In the genomic region with DNA sequence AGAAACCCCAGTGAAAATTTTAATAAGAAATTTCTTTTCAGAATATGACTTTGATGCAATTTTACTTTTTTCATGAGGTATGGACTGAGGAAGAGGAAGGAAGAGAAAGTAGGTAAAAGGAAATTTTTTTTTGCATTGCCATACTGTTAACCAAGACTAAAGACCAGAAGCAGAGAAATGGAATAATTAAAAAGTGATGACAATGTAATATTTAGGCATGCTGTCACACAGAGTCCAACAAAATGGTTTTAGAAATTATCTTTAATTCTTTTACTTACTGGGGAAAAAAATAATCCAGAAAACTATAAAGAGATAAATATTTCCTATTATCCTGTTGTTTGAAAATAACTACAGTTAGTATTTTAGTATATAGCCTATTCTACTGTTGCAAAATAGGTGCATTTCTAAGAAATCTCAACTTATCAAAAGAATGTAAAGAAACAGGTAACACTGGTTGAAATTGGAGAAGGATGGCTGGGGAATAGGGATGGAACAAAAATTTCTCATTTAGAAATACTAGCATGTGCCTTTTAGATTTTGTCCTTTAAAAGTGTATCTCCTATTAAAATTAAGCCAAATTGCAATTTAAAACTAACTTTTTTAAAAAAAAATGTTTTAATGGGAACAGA, we compare ENCODE assay signal across 13 cellular contexts.
DNase-seq lines count a peak whose midpoint lies in the region; ATAC-seq, FAIRE-seq and TF ChIP-seq lines count a peak whose summit lies in the region.
"Had no signal": no experiment of that assay in that cellular context is flagged by ENCODE, and none has a peak within 500 bp of the region (broad histone marks: within the 10 kb centered on the region; RNA-seq: fewer than 3 reads in every experiment).

No MANE protein-coding gene starts in this region.

- no peaks in the 10 kb centered on the region for H3K9me3 ChIP-seq in breast epithelium
- no peaks in the 10 kb centered on the region for H3K9me3 ChIP-seq in SJSA1 (replicated peaks)
- no peaks in the 10 kb centered on the region for H3K9me3 ChIP-seq in MM.1S (replicated peaks; ENCODE audit: insufficient read depth, low read length)
- H3K9me3 ChIP-seq: BLaER1 treated with 17β-estradiol and CSF1 and Interleukin-3, amounts not matched to agents 10 nM and 100 nM had no signal

- H3K9ac ChIP-seq in MM.1S (ENCODE audit: low read length), result no peak overlapping the region

- CTCF ChIA-PET in MCF 10A (lab: Yijun Ruan, JAX), result interaction anchor here (0.6 to 3.6 kb wide), 25 partner anchors 14 to 1932 kb away, joined by 3 to 42 read pairs (median 5); a partner anchor contains a TSS

- peak; percentile 43 for FAIRE-seq in islet of Langerhans (lab: Jason Lieb, UNC)

- POLR2A ChIA-PET in MCF 10A (lab: Yijun Ruan, JAX), result interaction anchor here (0.7 to 4.5 kb wide), 17 partner anchors 12 to 296 kb away, joined by 3 to 87 read pairs (median 5); a partner anchor contains a TSS

- H3K27ac ChIP-seq in breast epithelium, result peak overlapping the region in 1 of 2 donors; percentile 88
- H3K27ac ChIP-seq in SJSA1, result peak overlapping the region; percentile 92
- H3K27ac ChIP-seq in MM.1S (ENCODE audit: low read length), result no peak overlapping the region

- H3K27ac Mint-ChIP-seq in MCF 10A (ENCODE audit: low read depth, unreplicated experiment), result peak overlapping the region; percentile 89
- H3K27ac Mint-ChIP-seq: GM23338 had no signal

- H3K4me1 ChIP-seq in breast epithelium (peaks cover 5 to 7% of the 10 kb centered on the region in 2 donors), SJSA1 (replicated peaks) (peaks cover 22% of the 10 kb centered on the region), MM.1S (ENCODE audit: low read length) (peaks cover 16% of the 10 kb centered on the region)

- H3K36me3 Mint-ChIP-seq in MCF 10A (ENCODE audit: insufficient read depth, unreplicated experiment), result no peaks in the 10 kb centered on the region

- H3K36me3 ChIP-seq in breast epithelium (no peaks in the 10 kb centered on the region), SJSA1 (no peaks in the 10 kb centered on the region), MM.1S (replicated peaks; ENCODE audit: insufficient read depth, low read length) (no peaks in the 10 kb centered on the region)
- H3K36me3 ChIP-seq: BLaER1 treated with 17β-estradiol and CSF1 and Interleukin-3, amounts not matched to agents 10 nM and 100 nM had no signal

- no peaks in the 10 kb centered on the region for H3F3A ChIP-seq in MM.1S (ENCODE audit: insufficient read depth, low read length)

- no peaks in the 10 kb centered on the region for H3K79me2 ChIP-seq in MM.1S (ENCODE audit: low read length)

- H3K27me3 ChIP-seq in breast epithelium (no peaks in the 10 kb centered on the region), SJSA1 (replicated peaks) (no peaks in the 10 kb centered on the region), MM.1S (replicated peaks; ENCODE audit: insufficient read depth, low read length) (no peaks in the 10 kb centered on the region; the same call in 1 of the 2 replicates)
- H3K27me3 ChIP-seq: BLaER1 treated with 17β-estradiol and CSF1 and Interleukin-3, amounts not matched to agents 10 nM and 100 nM had no signal

- H3K4me1 Mint-ChIP-seq in MCF 10A (ENCODE audit: insufficient read depth, unreplicated experiment), result peaks cover 33% of the 10 kb centered on the region

- H3K4me3 ChIP-seq in breast epithelium (no peak overlapping the region), SJSA1 (no peak overlapping the region), MM.1S (ENCODE audit: low read length) (no peak overlapping the region)
- H3K4me3 ChIP-seq: BLaER1 treated with 17β-estradiol and CSF1 and Interleukin-3, amounts not matched to agents 10 nM and 100 nM; GM23338 had no signal

- no TSS peak for BruUV-seq in MCF 10A (replicated peaks; lab: Mats Ljungman, UMichigan)

- H4K20me1 ChIP-seq in MM.1S (ENCODE audit: insufficient read depth, low read length), result no peaks in the 10 kb centered on the region
- H4K20me1 ChIP-seq: BLaER1 treated with 17β-estradiol and CSF1 and Interleukin-3, amounts not matched to agents 10 nM and 100 nM had no signal

- no peak for TF ChIP-seq POLR2A in breast epithelium (IDR thresholded peaks at IDR 0.05)

- DNase-seq in MCF 10A (ENCODE audit: unreplicated experiment), result no peak
- DNase-seq in breast epithelium (ENCODE audit: low spot score in 2 of 2), result no peak
- no peak for DNase-seq in SJSA1 (ENCODE audit: low read depth in 1 of 2, low spot score in 2 of 2)
- no peak for DNase-seq in MM.1S
- DNase-seq in NCI-H2081 (lab: John Stamatoyannopoulos, UW), result no peak
- DNase-seq: 8988T, NCI-H1417 treated with DMSO at 0.1 percent for 48 hours, NCI-H1930 had no signal

- peak overlapping the region; percentile 64 for H3K4me3 Mint-ChIP-seq in MCF 10A (ENCODE audit: unreplicated experiment)
- H3K4me3 Mint-ChIP-seq: GM23338 had no signal

- TF ChIP-seq CTCF in MCF 10A (IDR thresholded peaks at IDR 0.05; ENCODE audit: unreplicated experiment) (no peak), breast epithelium (IDR thresholded peaks at IDR 0.05) (no peak), MM.1S (IDR thresholded peaks at IDR 0.05; ENCODE audit: low read length) (no peak)

- intact Hi-C loops in MCF 10A (cut with micrococcal nuclease), result loop anchor here (1.0 to 2.0 kb wide), 2 partner anchors 31 to 220 kb away; no protein-coding TSS in a partner anchor
- intact Hi-C loops in breast epithelium (cut with DNase I; ENCODE audit: low total_unique reads), result loop anchor here (10.0 kb wide), 1 partner anchor 131 kb away; a partner anchor contains a TSS

- no peaks in the 10 kb centered on the region for H3K27me3 Mint-ChIP-seq in MCF 10A (ENCODE audit: insufficient read depth, unreplicated experiment)

- no peaks in the 10 kb centered on the region for H3K9me3 Mint-ChIP-seq in MCF 10A (ENCODE audit: unreplicated experiment)
- H3K9me3 Mint-ChIP-seq: GM23338 had no signal

- no peak for ATAC-seq in GM21528 (IDR thresholded peaks at IDR 0.05; ENCODE audit: low FRiP score, unreplicated experiment)
- ATAC-seq in HG03571 (IDR thresholded peaks at IDR 0.05; ENCODE audit: unreplicated experiment), result no peak

- no peak overlapping the region for H3K4me2 ChIP-seq in MM.1S (ENCODE audit: low read depth, low read length)
- H3K4me2 ChIP-seq: GM23338 had no signal

- no peak overlapping the region for H2AFZ ChIP-seq in MM.1S (ENCODE audit: low read length)

- no peaks in the 10 kb centered on the region for H3K9me2 ChIP-seq in MM.1S (replicated peaks; ENCODE audit: insufficient read depth, low read length)
